In genomic region chr3:156812521-156813335, GRCh38 we compare ENCODE assay signal across 10 cellular contexts. TPM values are rescaled to one million over a fixed set of nuclear protein-coding genes. Genes with fewer than 3 reads are reported as not detected.
DNase-seq lines count a peak whose midpoint lies in the region; ATAC-seq, FAIRE-seq and TF ChIP-seq lines count a peak whose summit lies in the region.
"Had no signal": no experiment of that assay in that cellular context is flagged by ENCODE, and none has a peak within 500 bp of the region (broad histone marks: within the 10 kb centered on the region; RNA-seq: fewer than 3 reads in every experiment).

No MANE protein-coding gene starts in this region.

- H3K27ac ChIP-seq in mammary epithelial cell (ENCODE audit: insufficient read depth, low read depth, low read length) (peak overlapping the region; percentile 97), skin epidermis (peak overlapping the region in 19 of 21 experiments; percentile 2 to 82 (median 52))

- TF ChIP-seq CTCF in mammary epithelial cell (conservative IDR thresholded peaks at IDR 0.05 in 1 of 2, IDR thresholded peaks at IDR 0.05 in 1 of 2; ENCODE audit: extremely low read depth in 1 of 2, insufficient read depth in 1 of 2, low read depth in 1 of 2, low read length in 2 of 2), result no peak

- H3K79me2 ChIP-seq in mammary epithelial cell (ENCODE audit: insufficient read depth, low read length), result peaks cover 22% of the 10 kb centered on the region

- H3K36me3 ChIP-seq in mammary epithelial cell (ENCODE audit: insufficient read depth, low read length), result no peaks in the 10 kb centered on the region

- no peak overlapping the region for H2AFZ ChIP-seq in mammary epithelial cell (ENCODE audit: low read depth, low read length)

- FAIRE-seq in H54 (lab: Jason Lieb, UNC), result no peak

- peak overlapping the region; percentile 38 for H3K4me2 ChIP-seq in mammary epithelial cell (ENCODE audit: insufficient read depth, low read depth, low read length)

- BruUV-seq in mammary epithelial cell (replicated peaks; lab: Mats Ljungman, UMichigan), result no TSS peak

- 16% methylated on average over 6 of the region's 6 CpGs for WGBS in mammary epithelial cell (ENCODE audit: low coverage, missing lambda C conversion rate)

- no peak for ATAC-seq in HG02610 (IDR thresholded peaks at IDR 0.05; ENCODE audit: unreplicated experiment)

- peaks cover 54% of the 10 kb centered on the region for H3K4me1 ChIP-seq in mammary epithelial cell (ENCODE audit: insufficient read depth, low read length)

- dilution Hi-C loops in mammary epithelial cell (cut with HindIII; ENCODE audit: low sequenced_read_pairs), result no loop called here

- TF ChIP-seq POLR2A in H54 (IDR thresholded peaks at IDR 0.05; ENCODE audit: low read depth, low read length), result no peak

- intact Hi-C loops in mammary epithelial cell (cut with micrococcal nuclease), result loop anchor here (1.0 to 10.0 kb wide), 7 partner anchors 14 to 318 kb away; partner anchors contain the start of gene LEKR1

- peak overlapping the region; percentile 72 for H3K9ac ChIP-seq in mammary epithelial cell (ENCODE audit: insufficient read depth, low read length)

- H3K4me3 ChIP-seq in mammary epithelial cell (replicated peaks in 1 of 3; ENCODE audit: insufficient read depth in 1 of 3, low read depth in 2 of 3, low read length in 3 of 3), result no peak overlapping the region
- no peak overlapping the region for H3K4me3 ChIP-seq in skin epidermis

- CTCF ChIA-PET in mammary epithelial cell (lab: Charles Lee; ENCODE audit: low non-redundant PET), result interaction anchor here (0.6 kb wide), 1 partner anchor 317 kb away, joined by 8 read pairs; no protein-coding TSS in a partner anchor

- H4K20me1 ChIP-seq in mammary epithelial cell (ENCODE audit: insufficient read depth, low read length), result no peaks in the 10 kb centered on the region

- DNase-seq in SIG-M5 treated with dmso at 0.1 percent for 504 hours (lab: John Stamatoyannopoulos, UW; ENCODE audit: unreplicated experiment) (peak; percentile 80), SIG-M5 (lab: John Stamatoyannopoulos, UW) (no peak), NCI-H748 treated with DMSO at 0.1 percent for 48 hours (lab: John Stamatoyannopoulos, UW) (peak; percentile 26), mammary epithelial cell (peak; percentile 96), DMS 273 (lab: John Stamatoyannopoulos, UW; ENCODE audit: unreplicated experiment) (no peak), H54 (ENCODE audit: insufficient read length, low spot score) (no peak)
- DNase-seq: activated naive CD8-positive, alpha-beta T cell treated with anti-CD3 and anti-CD28 coated beads for 36 hours; NCI-H1694 had no signal

- H3K9me3 ChIP-seq in mammary epithelial cell (replicated peaks; ENCODE audit: insufficient read depth, low read length), result peaks cover 6% of the 10 kb centered on the region

- in situ Hi-C loops in mammary epithelial cell (cut with MboI; ENCODE audit: low sequenced_read_pairs in 2 of 2), result loop anchor here in 1 of 2 donors (5.0 to 10.0 kb wide), 3 partner anchors 128 to 325 kb away; no protein-coding TSS in a partner anchor

- H3K27me3 ChIP-seq in mammary epithelial cell (ENCODE audit: insufficient read depth, low read length), result no peaks in the 10 kb centered on the region

RNA-seq across cellular contexts. Expression of gene LEKR1, which starts 13.4 kb away (rescaled TPM):
- total RNA-seq in mammary epithelial cell, result under 1 TPM; 0.83 to 0.87 TPM
- polyA plus RNA-seq in mammary epithelial cell, result 0.03 TPM
- not detected for polyA minus RNA-seq in mammary epithelial cell

Comparison
In these comparisons a context has a peak if more than half of its experiments do, and no peak if none do; other contexts are left out.
1. DNase-seq: peak in SIG-M5 treated with dmso at 0.1 percent for 504 hours (single experiment), NCI-H748 treated with DMSO at 0.1 percent for 48 hours (single experiment) and mammary epithelial cell (single experiment); none in SIG-M5 (single experiment), DMS 273 (single experiment) and H54 (single experiment).